Comparison of ENCODE assay signal across 26 cellular contexts in the genomic region with DNA sequence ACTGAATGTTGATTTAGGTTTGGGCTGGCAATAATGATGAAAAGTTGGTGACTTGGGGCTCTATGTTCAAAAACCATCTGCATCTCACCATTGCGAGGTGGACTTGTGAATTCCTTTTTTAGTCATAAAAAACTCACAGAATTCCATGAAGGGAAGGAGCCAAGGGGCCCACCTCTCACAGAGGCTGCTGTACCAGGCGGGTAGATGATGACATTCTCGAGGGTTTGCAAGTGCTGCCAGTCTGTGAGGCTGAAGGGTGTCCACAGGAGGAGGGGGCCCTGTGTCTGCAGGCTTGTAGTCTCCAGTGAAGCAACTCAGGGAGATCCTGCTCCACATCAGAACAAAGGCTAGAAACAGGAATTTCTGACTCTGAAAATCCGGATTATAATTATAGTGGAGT.
DNase-seq lines count a peak whose midpoint lies in the region; ATAC-seq and TF ChIP-seq lines count a peak whose summit lies in the region.
"Had no signal": no experiment of that assay in that cellular context is flagged by ENCODE, and none has a peak within 500 bp of the region (broad histone marks: within the 10 kb centered on the region; RNA-seq: fewer than 3 reads in every experiment).

No MANE protein-coding gene starts in this region.

- H3K36me3 Mint-ChIP-seq in activated naive CD8-positive, alpha-beta T cell, result no peaks in the 10 kb centered on the region
- H3K36me3 Mint-ChIP-seq in activated naive CD8-positive, alpha-beta T cell treated with anti-CD3 and anti-CD28 coated beads for 36 hours, result peaks cover 2% of the 10 kb centered on the region

- no peak for ATAC-seq in thoracic aorta (ENCODE audit: insufficient number of reproducible peaks, low FRiP score, low read depth)
- ATAC-seq in HG02642 (IDR thresholded peaks at IDR 0.05; ENCODE audit: poor library complexity, unreplicated experiment), result no peak
- no peak for ATAC-seq in HG03460 (IDR thresholded peaks at IDR 0.05; ENCODE audit: unreplicated experiment)
- ATAC-seq: activated CD4-positive, alpha-beta T cell treated with anti-CD3 and anti-CD28 coated beads for 36 hours; foreskin keratinocyte; HepG2; stimulated activated naive CD8-positive, alpha-beta T cell treated with anti-CD3 and anti-CD28 coated beads, Interleukin-15, Interleukin-2, amounts not matched to agents 100 U/mL and 50 U/mL, for 24 hours had no signal

- peak overlapping the region; percentile 18 for H3K27ac Mint-ChIP-seq in activated naive CD8-positive, alpha-beta T cell
- H3K27ac Mint-ChIP-seq in activated naive CD8-positive, alpha-beta T cell treated with anti-CD3 and anti-CD28 coated beads for 36 hours, result no peak overlapping the region
- H3K27ac Mint-ChIP-seq: activated CD4-positive, alpha-beta T cell treated with anti-CD3 and anti-CD28 coated beads for 36 hours; activated T-cell treated with anti-CD3 and anti-CD28 coated beads, Interleukin-2, amount 50 U/mL, for 24 hours; T-helper 2 cell treated with Interferon-gamma antibody and Interleukin-4, amounts not matched to agents 5 μg/mL and 100 μg/mL, for 36 hours had no signal

- H3K4me1 ChIP-seq in HEK293 (ENCODE audit: control insufficient read depth, insufficient read depth, low read length) (no peaks in the 10 kb centered on the region), thoracic aorta (ENCODE audit: control insufficient read depth in 1 of 2, low read depth in 2 of 2) (peaks cover 26 to 41% of the 10 kb centered on the region in 2 donors)
- H3K4me1 ChIP-seq: colonic mucosa, foreskin keratinocyte, sigmoid colon had no signal

- H3K27ac ChIP-seq in HEK293 (ENCODE audit: extremely low read depth, low read depth, low read length), result no peak overlapping the region
- peak overlapping the region; percentile 29 to 49 for H3K27ac ChIP-seq in thoracic aorta
- H3K27ac ChIP-seq: foreskin keratinocyte, hepatocyte, RWPE1, SK-N-MC had no signal

- no peaks in the 10 kb centered on the region for H3K9me3 Mint-ChIP-seq in activated naive CD8-positive, alpha-beta T cell (ENCODE audit: low read depth)
- no peaks in the 10 kb centered on the region for H3K9me3 Mint-ChIP-seq in activated naive CD8-positive, alpha-beta T cell treated with anti-CD3 and anti-CD28 coated beads for 36 hours
- H3K9me3 Mint-ChIP-seq: activated T-cell treated with anti-CD3 and anti-CD28 coated beads, Interleukin-2, amount 50 U/mL, for 24 hours; T-helper 2 cell treated with Interferon-gamma antibody and Interleukin-4, amounts not matched to agents 5 μg/mL and 100 μg/mL, for 36 hours had no signal

- no peaks in the 10 kb centered on the region for H3K36me3 ChIP-seq in HEK293 (ENCODE audit: control insufficient read depth in 2 of 2, insufficient read depth in 1 of 2, low read length in 2 of 2)
- H3K36me3 ChIP-seq in thoracic aorta, result no peaks in the 10 kb centered on the region
- H3K36me3 ChIP-seq: colonic mucosa, sigmoid colon had no signal

- DNase-seq in activated naive CD8-positive, alpha-beta T cell treated with anti-CD3 and anti-CD28 coated beads for 36 hours, result no peak
- DNase-seq in fibroblast of gingiva (ENCODE audit: low read depth) (peak; percentile 37), thoracic aorta (ENCODE audit: low spot score) (no peak), GF-D8 (lab: John Stamatoyannopoulos, UW) (no peak)
- DNase-seq: activated CD4-positive, alpha-beta T cell treated with anti-CD3 and anti-CD28 coated beads for 36 hours; activated naive CD4-positive, alpha-beta T cell treated with Interleukin-2 at 50 U/mL for 16 hours; activated T-cell treated with anti-CD3 and anti-CD28 coated beads, Interleukin-2, amount 50 U/mL, for 24 hours; amniotic stem cell; colonic mucosa; effector memory CD4-positive, alpha-beta T cell; foreskin keratinocyte; Kasumi-1; MV-4-11; NCI-H1436 treated with DMSO at 0.1 percent for 48 hours; NCI-H446 treated with DMSO at 0.1 percent for 48 hours; sigmoid colon; stimulated activated naive CD8-positive, alpha-beta T cell treated with anti-CD3 and anti-CD28 coated beads, Interleukin-15, Interleukin-2, amounts not matched to agents 100 U/mL and 50 U/mL, for 24 hours had no signal

- TF ChIP-seq CTCF in HEK293 (tag by site-specific recombination; IDR thresholded peaks at IDR 0.05) (no peak), thoracic aorta (IDR thresholded peaks at IDR 0.05) (no peak)

- CTCF ChIA-PET in HEK293 (lab: Yijun Ruan, JAX), result no interaction called here

- H3K4me3 ChIP-seq in HEK293 (ENCODE audit: low read depth, low read length), result no peak overlapping the region
- no peak overlapping the region for H3K4me3 ChIP-seq in thoracic aorta
- H3K4me3 ChIP-seq: colonic mucosa, hepatocyte, sigmoid colon, SK-N-MC had no signal

- POLR2A ChIA-PET in HEK293 (lab: Yijun Ruan, JAX), result no interaction called here

- no peaks in the 10 kb centered on the region for H3K27me3 ChIP-seq in thoracic aorta (replicated peaks; ENCODE audit: insufficient read depth)
- H3K27me3 ChIP-seq: colonic mucosa, foreskin keratinocyte, hepatocyte, sigmoid colon had no signal

- no peak overlapping the region for H3K4me3 Mint-ChIP-seq in activated naive CD8-positive, alpha-beta T cell
- no peak overlapping the region for H3K4me3 Mint-ChIP-seq in activated naive CD8-positive, alpha-beta T cell treated with anti-CD3 and anti-CD28 coated beads for 36 hours
- H3K4me3 Mint-ChIP-seq: activated CD4-positive, alpha-beta T cell treated with anti-CD3 and anti-CD28 coated beads for 36 hours; activated T-cell treated with anti-CD3 and anti-CD28 coated beads, Interleukin-2, amount 50 U/mL, for 24 hours; T-helper 2 cell treated with Interferon-gamma antibody and Interleukin-4, amounts not matched to agents 5 μg/mL and 100 μg/mL, for 36 hours had no signal

- H3K4me1 Mint-ChIP-seq in activated naive CD8-positive, alpha-beta T cell (ENCODE audit: low read depth), result peaks cover 24% of the 10 kb centered on the region
- peaks cover 10% of the 10 kb centered on the region for H3K4me1 Mint-ChIP-seq in activated naive CD8-positive, alpha-beta T cell treated with anti-CD3 and anti-CD28 coated beads for 36 hours

- H3K27me3 Mint-ChIP-seq in activated naive CD8-positive, alpha-beta T cell, result no peaks in the 10 kb centered on the region
- H3K27me3 Mint-ChIP-seq in activated naive CD8-positive, alpha-beta T cell treated with anti-CD3 and anti-CD28 coated beads for 36 hours, result no peaks in the 10 kb centered on the region
- H3K27me3 Mint-ChIP-seq: activated CD4-positive, alpha-beta T cell treated with anti-CD3 and anti-CD28 coated beads for 36 hours; activated T-cell treated with anti-CD3 and anti-CD28 coated beads, Interleukin-2, amount 50 U/mL, for 24 hours had no signal

- no peaks in the 10 kb centered on the region for H3K9me3 ChIP-seq in HEK293 (ENCODE audit: control insufficient read depth, insufficient read depth, low read depth, low read length)
- no peaks in the 10 kb centered on the region for H3K9me3 ChIP-seq in thoracic aorta
- H3K9me3 ChIP-seq: colonic mucosa, sigmoid colon had no signal

TF ChIP-seq in HEK293, 187 proteins besides CTCF, POLR2A, EP300 and RAD21:
- TF ChIP-seq ZNF629 (tag by site-specific recombination; IDR thresholded peaks at IDR 0.05) (no peak), ZNF514 (tag by site-specific recombination; IDR thresholded peaks at IDR 0.05) (no peak), BCL11A (tag by site-specific recombination; IDR thresholded peaks at IDR 0.05; ENCODE audit: low read depth) (no peak), SALL2 (tag by site-specific recombination; IDR thresholded peaks at IDR 0.05; ENCODE audit: borderline replicate concordance) (no peak), ZNF600 (tag by site-specific recombination; IDR thresholded peaks at IDR 0.05) (no peak), ZNF23 (tag by site-specific recombination; IDR thresholded peaks at IDR 0.05; ENCODE audit: borderline replicate concordance) (no peak), ZNF19 (tag by site-specific recombination; IDR thresholded peaks at IDR 0.05; ENCODE audit: low read depth) (no peak)
- TF ChIP-seq, protein P1, sequence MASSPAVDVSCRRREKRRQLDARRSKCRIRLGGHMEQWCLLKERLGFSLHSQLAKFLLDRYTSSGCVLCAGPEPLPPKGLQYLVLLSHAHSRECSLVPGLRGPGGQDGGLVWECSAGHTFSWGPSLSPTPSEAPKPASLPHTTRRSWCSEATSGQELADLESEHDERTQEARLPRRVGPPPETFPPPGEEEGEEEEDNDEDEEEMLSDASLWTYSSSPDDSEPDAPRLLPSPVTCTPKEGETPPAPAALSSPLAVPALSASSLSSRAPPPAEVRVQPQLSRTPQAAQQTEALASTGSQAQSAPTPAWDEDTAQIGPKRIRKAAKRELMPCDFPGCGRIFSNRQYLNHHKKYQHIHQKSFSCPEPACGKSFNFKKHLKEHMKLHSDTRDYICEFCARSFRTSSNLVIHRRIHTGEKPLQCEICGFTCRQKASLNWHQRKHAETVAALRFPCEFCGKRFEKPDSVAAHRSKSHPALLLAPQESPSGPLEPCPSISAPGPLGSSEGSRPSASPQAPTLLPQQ (tag by site-specific recombination; IDR thresholded peaks at IDR 0.05), result 0 out of 2 replicates have a peak, but pooled peaks have one; percentile 26
